ENCODE assay signal across 9 cellular contexts in genomic region chr14:22898302-22898894, GRCh38. TPM values are rescaled to one million over a fixed set of nuclear protein-coding genes. Genes with fewer than 3 reads are reported as not detected.
A peak's percentile ranks its signal among the peaks of the same experiment; 100 is the strongest.
DNase-seq lines count a peak whose midpoint lies in the region; ATAC-seq, FAIRE-seq and TF ChIP-seq lines count a peak whose summit lies in the region.
"Had no signal": no experiment of that assay in that cellular context is flagged by ENCODE, and none has a peak within 500 bp of the region (broad histone marks: within the 10 kb centered on the region; RNA-seq: fewer than 3 reads in every experiment).

No MANE protein-coding gene starts in this region.

- H3K27ac ChIP-seq in adrenal gland, result peak overlapping the region in 3 of 5 donors; percentile 8 to 32 (median 29)
- H3K27ac ChIP-seq in uterus, result peak overlapping the region; percentile 38 to 71

- TF ChIP-seq CTCF in adrenal gland (IDR thresholded peaks at IDR 0.05), result no peak
- TF ChIP-seq CTCF in uterus (IDR thresholded peaks at IDR 0.05), result no peak

- H3K4me1 ChIP-seq in adrenal gland (replicated peaks in 1 of 2) (peaks cover 3 to 13% of the 10 kb centered on the region in 2 donors), uterus (no peaks in the 10 kb centered on the region)

- no peak for TF ChIP-seq POLR2A in adrenal gland (IDR thresholded peaks at IDR 0.05)
- TF ChIP-seq POLR2A in uterus (IDR thresholded peaks at IDR 0.05), result no peak
- no peak for TF ChIP-seq POLR2A in H54 (IDR thresholded peaks at IDR 0.05; ENCODE audit: low read depth, low read length)

- 46 to 53% (median 50%) methylated on average over 7 of the region's 7 CpGs for WGBS in adrenal gland, 4 donors

- H3K4me1 Mint-ChIP-seq in immature natural killer cell, result peaks cover 0 to 11% of the 10 kb centered on the region in 2 donors

- peak overlapping the region in 4 of 6 donors; percentile 35 to 65 (median 53) for H3K27ac Mint-ChIP-seq in immature natural killer cell

- DNase-seq in stimulated activated CD4-positive, alpha-beta T cell treated with anti-CD3 and anti-CD28 coated beads, Interleukin-1b, Interleukin-23, amount 100 ng/mL, for 48 hours, result peak; percentile 48
- DNase-seq in stimulated activated CD4-positive, alpha-beta T cell treated with anti-CD3 and anti-CD28 coated beads, Interleukin-4, amount 100 ng/mL, for 1 hour, result no peak
- DNase-seq in adrenal gland (peak in 3 of 7 donors; percentile 29 to 41 (median 38)), immature natural killer cell (no peak), uterus (peak in 1 of 2 donors; percentile 46), NCI-H524 treated with DMSO at 0.1 percent for 48 hours (lab: John Stamatoyannopoulos, UW) (no peak), H54 (ENCODE audit: insufficient read length, low spot score) (no peak)
- DNase-seq: cerebellar nuclear complex had no signal

- no peak overlapping the region for H3K4me3 Mint-ChIP-seq in immature natural killer cell

- H3K27me3 Mint-ChIP-seq in immature natural killer cell (ENCODE audit: low read depth in 3 of 3), result peaks cover 0 to 4% (median 2%) of the 10 kb centered on the region in 3 donors

- no peaks in the 10 kb centered on the region for H3K9me3 Mint-ChIP-seq in immature natural killer cell

- H3K27me3 ChIP-seq in adrenal gland (no peaks in the 10 kb centered on the region), uterus (no peaks in the 10 kb centered on the region)

- no peak for FAIRE-seq in H54 (lab: Jason Lieb, UNC)

- no peak overlapping the region for H3K4me3 ChIP-seq in adrenal gland
- H3K4me3 ChIP-seq in uterus, result no peak overlapping the region

- peaks cover 11 to 36% (median 23%) of the 10 kb centered on the region in 3 donors for H3K36me3 Mint-ChIP-seq in immature natural killer cell

- intact Hi-C loops in adrenal gland (cut with DNase I) (no loop called here), uterus (cut with DNase I; ENCODE audit: low total_unique reads) (no loop called here)

- ATAC-seq in GM21723 (IDR thresholded peaks at IDR 0.05; ENCODE audit: unreplicated experiment), result no peak

- H3K9me3 ChIP-seq in adrenal gland (replicated peaks in 1 of 3) (no peaks in the 10 kb centered on the region), uterus (no peaks in the 10 kb centered on the region)

- peaks cover 0 to 35% of the 10 kb centered on the region in 2 donors for H3K36me3 ChIP-seq in adrenal gland (replicated peaks in 1 of 2)
- no peaks in the 10 kb centered on the region for H3K36me3 ChIP-seq in uterus

RNA-seq across cellular contexts. Expression of gene REM2, which starts 15.4 kb away (rescaled TPM):
- under 1 TPM in 4 of 8 donors, not detected in 4; 0.15 to 0.28 (median 0.23) TPM for total RNA-seq in adrenal gland
- polyA plus RNA-seq in adrenal gland, result 1 to 10 TPM in 1 of 3 donors, under 1 TPM in 2; 0.09 to 1.2 (median 0.64) TPM
- polyA plus RNA-seq in immature natural killer cell, result under 1 TPM; 0.22 to 0.74 (median 0.66) TPM
- total RNA-seq in uterus, result 1 to 10 TPM in 1 of 4 donors, under 1 TPM in 1, not detected in 2; 0.83 to 1.6 TPM

RNA-seq across cellular contexts. Expression of gene RBM23, which starts 20.6 kb away (rescaled TPM):
- total RNA-seq in adrenal gland (1,000 to 10,000 TPM in 2 of 8 donors, 100 to 1,000 TPM in 1, 10 to 100 TPM in 5; 70.4 to 1,877 (median 81.8) TPM), uterus (1,000 to 10,000 TPM in 2 of 4 donors, 100 to 1,000 TPM in 1, 10 to 100 TPM in 1; 49.7 to 2,239 (median 990) TPM)
- polyA plus RNA-seq in adrenal gland (10 to 100 TPM; 39.5 to 82.8 (median 43.8) TPM), immature natural killer cell (10 to 100 TPM; 80.9 to 91.9 (median 85.5) TPM)

RNA-seq across cellular contexts. Expression of gene LRP10, which starts 26.9 kb away (rescaled TPM):
- total RNA-seq in adrenal gland (100 to 1,000 TPM in 4 of 8 donors, 10 to 100 TPM in 4; 74.5 to 207 (median 104) TPM), uterus (100 to 1,000 TPM in 1 of 4 donors, 10 to 100 TPM in 3; 27.4 to 140 (median 37.5) TPM)
- polyA plus RNA-seq in adrenal gland (10 to 100 TPM; 13.1 to 26.8 (median 14.8) TPM), immature natural killer cell (100 to 1,000 TPM in 2 of 3 donors, 10 to 100 TPM in 1; 74.6 to 146 (median 136) TPM)

RNA-seq across cellular contexts. Expression of gene PRMT5, which starts 30.8 kb away (rescaled TPM):
- total RNA-seq in adrenal gland (100 to 1,000 TPM in 2 of 8 donors, 10 to 100 TPM in 6; 28.6 to 125 (median 62.8) TPM), uterus (100 to 1,000 TPM in 1 of 4 donors, 10 to 100 TPM in 3; 57.9 to 126 (median 75.6) TPM)
- polyA plus RNA-seq in adrenal gland (100 to 1,000 TPM in 1 of 3 donors, 10 to 100 TPM in 2; 20.9 to 134 (median 21.6) TPM), immature natural killer cell (10 to 100 TPM; 32.9 to 34.9 (median 34.7) TPM)

RNA-seq across cellular contexts. Expression of gene HAUS4, which starts 58.5 kb away (rescaled TPM):
- total RNA-seq in adrenal gland (10 to 100 TPM; 16.8 to 72.2 (median 40.9) TPM), uterus (10 to 100 TPM; 30.0 to 65.3 (median 34.7) TPM)
- polyA plus RNA-seq in adrenal gland (10 to 100 TPM; 11.2 to 20.4 (median 20.0) TPM), immature natural killer cell (10 to 100 TPM; 23.0 to 26.2 (median 23.2) TPM)
